24 cellular contexts compared by ENCODE assay signal in genomic region chr11:134901536-134901935, GRCh38.
"Had no signal": no experiment of that assay in that cellular context is flagged by ENCODE, and none has a peak within 500 bp of the region (broad histone marks: within the 10 kb centered on the region; RNA-seq: fewer than 3 reads in every experiment).

No MANE protein-coding gene starts in this region.

- H3K9me3 Mint-ChIP-seq: activated naive CD8-positive, alpha-beta T cell treated with anti-CD3 and anti-CD28 coated beads, Interleukin-2, amount 10 ng/mL, durations not matched to agents 7 days and 5 days; central memory CD8-positive, alpha-beta T cell; T-helper 1 cell treated with Interleukin-12 subunit alpha and Interleukin-12 subunit beta and Interleukin-4 antibody, amounts not matched to agents 30 μg/mL and 1 μg/mL, for 36 hours had no signal

- H3K4me1 ChIP-seq: adrenal gland, body of pancreas, SJSA1 had no signal

- H3K9me3 ChIP-seq: adrenal gland, ascending aorta, body of pancreas, SJSA1 had no signal

- H3K4me3 ChIP-seq: adrenal gland, ascending aorta, body of pancreas, SJSA1 had no signal

- H3K27me3 ChIP-seq: ascending aorta, body of pancreas, SJSA1 had no signal

- ATAC-seq: activated CD8-positive, alpha-beta T cell treated with anti-CD3 and anti-CD28 coated beads, Interleukin-2, amount 10 ng/mL, durations not matched to agents 7 days and 5 days; body of pancreas had no signal

- DNase-seq: activated CD4-positive, alpha-beta T cell treated with anti-CD3 and anti-CD28 coated beads for 48 hours; activated CD4-positive, alpha-beta T cell treated with anti-CD3 and anti-CD28 coated beads, Interleukin-2, amount 50 U/mL, for 4 hours; activated CD4-positive, CD25-positive, alpha-beta regulatory T cell treated with anti-CD3 and anti-CD28 coated beads, Interleukin-2, amount 50 U/mL, for 72 hours; activated CD8-positive, alpha-beta memory T cell treated with anti-CD3 and anti-CD28 coated beads, Interleukin-2, amount 50 U/mL, for 48 hours; activated CD8-positive, alpha-beta T cell treated with anti-CD3 and anti-CD28 coated beads, Interleukin-2, amount 10 ng/mL, durations not matched to agents 7 days and 5 days; activated naive CD4-positive, alpha-beta T cell treated with anti-CD3 and anti-CD28 coated beads, Interleukin-2, amount 50 U/mL, for 16 hours; activated naive CD8-positive, alpha-beta T cell treated with anti-CD3 and anti-CD28 coated beads, Interleukin-2, amount 10 ng/mL, durations not matched to agents 7 days and 5 days; activated T-cell treated with anti-CD3 and anti-CD28 coated beads, Interleukin-2, amount 50 U/mL, for 1 hour; adrenal gland; body of pancreas; Kasumi-1; KBM-7; NCI-H1048; NCI-H1930; NCI-H2171; NCI-H226; NCI-H510A; NCI-H69; NK-92 treated with Interleukin-12 subunit alpha and Interleukin-12 subunit beta, amount 100 ng/mL, for 24 hours; SHP77 had no signal

- H3K36me3 ChIP-seq: adrenal gland, ascending aorta, SJSA1 had no signal

- H3K27ac ChIP-seq: adrenal gland, ascending aorta, body of pancreas, SJSA1 had no signal

- H3K27ac Mint-ChIP-seq: activated CD8-positive, alpha-beta T cell treated with anti-CD3 and anti-CD28 coated beads, Interleukin-2, amount 10 ng/mL, durations not matched to agents 7 days and 5 days; activated naive CD8-positive, alpha-beta T cell treated with anti-CD3 and anti-CD28 coated beads, Interleukin-2, amount 10 ng/mL, durations not matched to agents 7 days and 5 days; T-helper 1 cell treated with Interleukin-12 subunit alpha and Interleukin-12 subunit beta and Interleukin-4 antibody, amounts not matched to agents 30 μg/mL and 1 μg/mL, for 36 hours had no signal

- H3K4me3 Mint-ChIP-seq: activated CD8-positive, alpha-beta T cell treated with anti-CD3 and anti-CD28 coated beads, Interleukin-2, amount 10 ng/mL, durations not matched to agents 7 days and 5 days; activated naive CD8-positive, alpha-beta T cell treated with anti-CD3 and anti-CD28 coated beads, Interleukin-2, amount 10 ng/mL, durations not matched to agents 7 days and 5 days; central memory CD8-positive, alpha-beta T cell; T-helper 1 cell treated with Interleukin-12 subunit alpha and Interleukin-12 subunit beta and Interleukin-4 antibody, amounts not matched to agents 30 μg/mL and 1 μg/mL, for 36 hours had no signal

- H3K36me3 Mint-ChIP-seq: activated naive CD8-positive, alpha-beta T cell treated with anti-CD3 and anti-CD28 coated beads, Interleukin-2, amount 10 ng/mL, durations not matched to agents 7 days and 5 days had no signal

- H3K4me1 Mint-ChIP-seq: activated naive CD8-positive, alpha-beta T cell treated with anti-CD3 and anti-CD28 coated beads, Interleukin-2, amount 10 ng/mL, durations not matched to agents 7 days and 5 days; central memory CD8-positive, alpha-beta T cell had no signal
